In genomic region chr14:100071545-100071944, GRCh38 we compare ENCODE assay signal across 18 cellular contexts.
DNase-seq lines count a peak whose midpoint lies in the region; ATAC-seq and TF ChIP-seq lines count a peak whose summit lies in the region.
"Had no signal": no experiment of that assay in that cellular context is flagged by ENCODE, and none has a peak within 500 bp of the region (broad histone marks: within the 10 kb centered on the region; RNA-seq: fewer than 3 reads in every experiment).

No MANE protein-coding gene starts in this region.

- CTCF ChIA-PET in activated naive CD4-positive, alpha-beta T cell treated with anti-CD3 and anti-CD28 coated beads, Interleukin-2, amount 10 ng/mL, durations not matched to agents 7 days and 5 days (lab: Charles Lee), result interaction anchor here (1.5 to 22.9 kb wide), 11 partner anchors 9 to 150 kb away, joined by 3 to 488 read pairs (median 18); no protein-coding TSS in a partner anchor

- no peaks in the 10 kb centered on the region for H3K9me3 Mint-ChIP-seq in activated naive CD4-positive, alpha-beta T cell treated with anti-CD3 and anti-CD28 coated beads, Interleukin-2, amount 10 ng/mL, durations not matched to agents 7 days and 5 days
- no peaks in the 10 kb centered on the region for H3K9me3 Mint-ChIP-seq in central memory CD8-positive, alpha-beta T cell
- H3K9me3 Mint-ChIP-seq in stimulated activated naive CD8-positive, alpha-beta T cell treated with anti-CD3 and anti-CD28 coated beads, Interleukin-15, amount 100 ng/mL, for 72 hours, result no peaks in the 10 kb centered on the region

- no peak for ATAC-seq in central memory CD8-positive, alpha-beta T cell (replicated peaks; ENCODE audit: extremely low read depth, poor library complexity, severe bottlenecking)
- no peak for ATAC-seq in stimulated activated naive CD8-positive, alpha-beta T cell treated with anti-CD3 and anti-CD28 coated beads, Interleukin-15, amount 100 ng/mL, for 72 hours
- no peak for ATAC-seq in HG03095 (IDR thresholded peaks at IDR 0.05; ENCODE audit: unreplicated experiment)
- no peak for ATAC-seq in GM19035 (IDR thresholded peaks at IDR 0.05; ENCODE audit: unreplicated experiment)
- ATAC-seq: activated CD4-positive, CD25-positive, alpha-beta regulatory T cell treated with anti-CD3 and anti-CD28 coated beads, Interleukin-2, amount 50 U/mL, for 24 hours; HCT116; heart right ventricle had no signal

- peaks cover 3% of the 10 kb centered on the region; the same call in 1 of the 2 replicates for H3K36me3 ChIP-seq in SU-DHL-6 (ENCODE audit: low read length)
- H3K36me3 ChIP-seq: brain microvascular endothelial cell, esophagus squamous epithelium had no signal

- H3K9me3 ChIP-seq in SU-DHL-6 (ENCODE audit: insufficient read depth, low read length), result no peaks in the 10 kb centered on the region
- H3K9me3 ChIP-seq: esophagus squamous epithelium, heart right ventricle had no signal

- peak overlapping the region; percentile 81 for H3K27ac Mint-ChIP-seq in activated naive CD4-positive, alpha-beta T cell treated with anti-CD3 and anti-CD28 coated beads, Interleukin-2, amount 10 ng/mL, durations not matched to agents 7 days and 5 days
- peak overlapping the region; percentile 98 for H3K27ac Mint-ChIP-seq in central memory CD8-positive, alpha-beta T cell (ENCODE audit: low read depth)
- peak overlapping the region; percentile 48 to 70 for H3K27ac Mint-ChIP-seq in stimulated activated naive CD8-positive, alpha-beta T cell treated with anti-CD3 and anti-CD28 coated beads, Interleukin-15, amount 100 ng/mL, for 72 hours

- TF ChIP-seq CTCF in SU-DHL-6 (IDR thresholded peaks at IDR 0.05; ENCODE audit: insufficient read depth, low read length, poor library complexity, severe bottlenecking), result no peak

- H3K36me3 Mint-ChIP-seq in activated naive CD4-positive, alpha-beta T cell treated with anti-CD3 and anti-CD28 coated beads, Interleukin-2, amount 10 ng/mL, durations not matched to agents 7 days and 5 days, result peaks cover 93% of the 10 kb centered on the region
- peaks cover 81% of the 10 kb centered on the region for H3K36me3 Mint-ChIP-seq in central memory CD8-positive, alpha-beta T cell (ENCODE audit: insufficient read depth)

- no peak overlapping the region for H3K4me3 ChIP-seq in SU-DHL-6 (ENCODE audit: insufficient read depth, low read length, poor library complexity, severe bottlenecking)
- H3K4me3 ChIP-seq: esophagus squamous epithelium, heart right ventricle had no signal

- peaks cover 51% of the 10 kb centered on the region for H3F3A ChIP-seq in SU-DHL-6 (ENCODE audit: insufficient read depth)

- H3K79me2 ChIP-seq in SU-DHL-6 (ENCODE audit: insufficient read depth, low read length), result peaks cover 90% of the 10 kb centered on the region

- H3K4me2 ChIP-seq in SU-DHL-6 (ENCODE audit: low read depth, low read length, poor library complexity, severe bottlenecking), result peak overlapping the region; percentile 85

- H4K20me1 ChIP-seq in SU-DHL-6 (ENCODE audit: low read depth, low read length), result no peaks in the 10 kb centered on the region

- peaks cover 60% of the 10 kb centered on the region for H3K4me1 Mint-ChIP-seq in activated naive CD4-positive, alpha-beta T cell treated with anti-CD3 and anti-CD28 coated beads, Interleukin-2, amount 10 ng/mL, durations not matched to agents 7 days and 5 days
- H3K4me1 Mint-ChIP-seq in central memory CD8-positive, alpha-beta T cell, result peaks cover 87% of the 10 kb centered on the region
- peaks cover 79% of the 10 kb centered on the region for H3K4me1 Mint-ChIP-seq in stimulated activated naive CD8-positive, alpha-beta T cell treated with anti-CD3 and anti-CD28 coated beads, Interleukin-15, amount 100 ng/mL, for 72 hours

- no peaks in the 10 kb centered on the region for H3K27me3 Mint-ChIP-seq in activated naive CD4-positive, alpha-beta T cell treated with anti-CD3 and anti-CD28 coated beads, Interleukin-2, amount 10 ng/mL, durations not matched to agents 7 days and 5 days
- H3K27me3 Mint-ChIP-seq in central memory CD8-positive, alpha-beta T cell, result no peaks in the 10 kb centered on the region
- H3K27me3 Mint-ChIP-seq in stimulated activated naive CD8-positive, alpha-beta T cell treated with anti-CD3 and anti-CD28 coated beads, Interleukin-15, amount 100 ng/mL, for 72 hours, result no peaks in the 10 kb centered on the region

- H3K4me3 Mint-ChIP-seq in activated naive CD4-positive, alpha-beta T cell treated with anti-CD3 and anti-CD28 coated beads, Interleukin-2, amount 10 ng/mL, durations not matched to agents 7 days and 5 days, result peak overlapping the region; percentile 90
- peak overlapping the region; percentile 85 for H3K4me3 Mint-ChIP-seq in central memory CD8-positive, alpha-beta T cell
- H3K4me3 Mint-ChIP-seq in stimulated activated naive CD8-positive, alpha-beta T cell treated with anti-CD3 and anti-CD28 coated beads, Interleukin-15, amount 100 ng/mL, for 72 hours, result peak overlapping the region; percentile 88 to 92

- peak overlapping the region; percentile 95 for H3K27ac ChIP-seq in SU-DHL-6 (ENCODE audit: low read depth, low read length)
- H3K27ac ChIP-seq: brain microvascular endothelial cell, RWPE1 had no signal

- H3K9me2 ChIP-seq in SU-DHL-6 (replicated peaks; ENCODE audit: insufficient read depth, low read length), result no peaks in the 10 kb centered on the region

- DNase-seq in activated naive CD4-positive, alpha-beta T cell treated with anti-CD3 and anti-CD28 coated beads, Interleukin-2, amount 10 ng/mL, durations not matched to agents 7 days and 5 days, result peak; percentile 43
- DNase-seq in activated naive CD4-positive, alpha-beta T cell treated with Interleukin-2 at 50 U/mL for 16 hours, result no peak
- DNase-seq in central memory CD8-positive, alpha-beta T cell (ENCODE audit: low spot score in 2 of 2), result no peak
- DNase-seq in stimulated activated naive CD8-positive, alpha-beta T cell treated with anti-CD3 and anti-CD28 coated beads, Interleukin-15, amount 100 ng/mL, for 72 hours, result no peak
- DNase-seq in HuH-7.5 (ENCODE audit: low spot score), result no peak
- DNase-seq: activated effector memory CD4-positive, alpha-beta T cell treated with anti-CD3 and anti-CD28 coated beads, Interleukin-2, amount 50 U/mL, for 16 hours; brain microvascular endothelial cell; DMS 273 treated with DMSO at 0.1 percent for 48 hours; esophagus squamous epithelium; heart right ventricle; kidney; NCI-H2107 had no signal

- H2AFZ ChIP-seq in SU-DHL-6 (ENCODE audit: low read depth, low read length, severe bottlenecking), result no peak overlapping the region

- H3K9ac ChIP-seq in SU-DHL-6 (ENCODE audit: low read length), result no peak overlapping the region

- no peaks in the 10 kb centered on the region for H3K27me3 ChIP-seq in SU-DHL-6 (ENCODE audit: low read length)
- H3K27me3 ChIP-seq: brain microvascular endothelial cell, esophagus squamous epithelium, heart right ventricle had no signal
